22 cellular contexts compared by ENCODE assay signal in genomic region chr2:122163596-122163995, GRCh38.
"Had no signal": no experiment of that assay in that cellular context is flagged by ENCODE, and none has a peak within 500 bp of the region (broad histone marks: within the 10 kb centered on the region; RNA-seq: fewer than 3 reads in every experiment).

No MANE protein-coding gene starts in this region.

- H3K36me3 ChIP-seq: esophagus muscularis mucosa, gastrocnemius medialis, heart right ventricle, spleen, tibial nerve, upper lobe of right lung, vagina had no signal

- DNase-seq: effector memory CD8-positive, alpha-beta T cell; gastrocnemius medialis; heart right ventricle; hypothalamus; kidney glomerular epithelial cell; mammary epithelial cell; mucosa of descending colon; natural killer cell; posterior cingulate gyrus; stimulated activated CD4-positive, alpha-beta T cell treated with anti-CD3 and anti-CD28 coated beads, Interleukin-15, amount 100 ng/mL, for 24 hours; stimulated activated CD4-positive, alpha-beta T cell treated with anti-CD3 and anti-CD28 coated beads, Interleukin-1b, Interleukin-23, amount 100 ng/mL, for 48 hours; stimulated activated CD4-positive, alpha-beta T cell treated with anti-CD3 and anti-CD28 coated beads, Interleukin-4, amount 100 ng/mL, for 24 hours; stimulated activated naive CD8-positive, alpha-beta T cell treated with anti-CD3 and anti-CD28 coated beads, Interleukin-15, amount 100 ng/mL, for 72 hours; testis; upper lobe of right lung had no signal

- H3K27ac ChIP-seq: epithelial cell of prostate, esophagus muscularis mucosa, gastrocnemius medialis, heart right ventricle, spleen, testis, tibial nerve, upper lobe of right lung, vagina had no signal

- ATAC-seq: effector memory CD8-positive, alpha-beta T cell; gastrocnemius medialis; heart right ventricle; mucosa of descending colon; natural killer cell; sciatic nerve; stimulated activated memory B cell treated with anti-CD40 and anti-IgM and Interleukin-4, amounts not matched to agents 10 μg/mL and 1 μg/mL and 100 μg/mL, for 72 hours; stimulated activated naive CD8-positive, alpha-beta T cell treated with anti-CD3 and anti-CD28 coated beads, Interleukin-15, amount 100 ng/mL, for 72 hours; upper lobe of right lung had no signal

- H3K9me3 ChIP-seq: esophagus muscularis mucosa, gastrocnemius medialis, heart right ventricle, mucosa of descending colon, spleen, testis, tibial nerve, upper lobe of right lung, vagina had no signal

- H3K4me1 ChIP-seq: esophagus muscularis mucosa, gastrocnemius medialis, heart right ventricle, spleen, testis, tibial nerve, upper lobe of right lung, vagina had no signal

- H3K27me3 ChIP-seq: esophagus muscularis mucosa, gastrocnemius medialis, spleen, testis, tibial nerve, upper lobe of right lung, vagina had no signal

- H3K4me3 ChIP-seq: esophagus muscularis mucosa, gastrocnemius medialis, heart right ventricle, mucosa of descending colon, spleen, testis, tibial nerve, upper lobe of right lung, vagina had no signal
